Comparison of ENCODE assay signal across 23 cellular contexts in the genomic region with DNA sequence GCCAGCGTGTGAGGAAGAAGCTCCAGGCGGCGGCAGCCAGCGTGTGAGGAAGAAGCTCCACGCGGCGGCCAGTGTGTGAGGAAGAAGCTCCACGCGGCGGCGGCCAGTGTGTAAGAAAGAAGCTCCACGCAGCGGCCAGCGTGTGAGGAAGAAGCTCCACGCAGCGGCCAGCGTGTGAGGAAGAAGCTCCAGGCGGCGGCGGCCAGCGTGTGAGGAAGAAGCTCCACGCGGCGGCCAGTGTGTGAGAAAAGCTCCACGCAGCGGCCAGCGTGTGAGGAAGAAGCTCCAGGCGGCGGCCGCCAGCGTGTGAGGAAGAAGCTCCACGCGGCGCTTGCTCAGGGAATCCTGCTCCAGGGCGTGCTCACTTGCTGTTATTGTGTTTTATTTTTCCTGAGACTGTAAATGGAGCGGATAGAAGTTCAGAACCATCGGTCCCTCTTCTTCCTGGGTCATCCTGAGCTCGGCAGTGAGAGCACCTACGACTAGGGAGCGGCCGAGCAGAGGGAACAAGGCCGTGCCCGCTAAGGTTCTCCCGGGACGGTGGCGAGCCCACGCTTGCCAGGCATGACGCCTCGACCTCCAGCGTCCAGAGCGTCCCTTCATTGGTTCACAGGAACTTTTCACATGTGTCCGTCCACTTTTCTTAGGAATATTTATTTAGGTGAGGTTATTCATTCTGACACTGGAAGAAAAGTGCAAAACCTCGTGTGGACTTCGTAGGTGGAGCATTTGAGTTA.
"Had no signal": no experiment of that assay in that cellular context is flagged by ENCODE, and none has a peak within 500 bp of the region (broad histone marks: within the 10 kb centered on the region; RNA-seq: fewer than 3 reads in every experiment).

No MANE protein-coding gene starts in this region.

- DNase-seq: activated B cell treated with CpG ODN at 0.5 μM for 24 hours; activated CD4-positive, alpha-beta memory T cell treated with anti-CD3 and anti-CD28 coated beads for 36 hours; activated CD4-positive, alpha-beta T cell treated with anti-CD3 and anti-CD28 coated beads for 48 hours; activated CD4-positive, alpha-beta T cell treated with anti-CD3 and anti-CD28 coated beads, Interleukin-2, amount 50 U/mL, for 1 hour; activated CD8-positive, alpha-beta T cell treated with anti-CD3 and anti-CD28 coated beads, Interleukin-2, amount 10 ng/mL, durations not matched to agents 7 days and 5 days; activated effector memory CD4-positive, alpha-beta T cell treated with Interleukin-2 at 50 U/mL for 16 hours; activated gamma-delta T cell treated with Interleukin-2 at 50 U/mL for 16 hours; activated naive CD4-positive, alpha-beta T cell treated with anti-CD3 and anti-CD28 coated beads, Interleukin-2, amount 50 U/mL, for 16 hours; activated naive CD4-positive, alpha-beta T cell treated with Interleukin-2 at 50 U/mL for 16 hours; activated T-cell treated with anti-CD3 and anti-CD28 coated beads, Interleukin-2, amount 50 U/mL, for 4 hours; amniotic stem cell; anterior cingulate cortex; brain microvascular endothelial cell; cortex of kidney; effector CD8-positive, alpha-beta T cell; foreskin fibroblast; T-helper 1 cell; T-helper 17 cell; T1000 had no signal

- H3K27ac ChIP-seq: brain microvascular endothelial cell, WERI-Rb-1 had no signal

- H3K36me3 ChIP-seq: brain microvascular endothelial cell, WERI-Rb-1 had no signal

- H3K27me3 ChIP-seq: brain microvascular endothelial cell had no signal

- ATAC-seq: activated CD4-positive, CD25-positive, alpha-beta regulatory T cell treated with anti-CD3 and anti-CD28 coated beads, Interleukin-2, amount 50 U/mL, for 24 hours; activated CD8-positive, alpha-beta T cell treated with anti-CD3 and anti-CD28 coated beads, Interleukin-2, amount 10 ng/mL, durations not matched to agents 7 days and 5 days; activated T-cell treated with anti-CD3 and anti-CD28 coated beads, Interleukin-2, amount 50 U/mL, for 4 hours; activated T-helper 17 cell treated with anti-CD3 and anti-CD28 coated beads, Interleukin-2, amount 50 U/mL, for 72 hours; esophagus mucosa; T-helper 17 cell had no signal
